14 cellular contexts compared by ENCODE assay signal in the genomic region with DNA sequence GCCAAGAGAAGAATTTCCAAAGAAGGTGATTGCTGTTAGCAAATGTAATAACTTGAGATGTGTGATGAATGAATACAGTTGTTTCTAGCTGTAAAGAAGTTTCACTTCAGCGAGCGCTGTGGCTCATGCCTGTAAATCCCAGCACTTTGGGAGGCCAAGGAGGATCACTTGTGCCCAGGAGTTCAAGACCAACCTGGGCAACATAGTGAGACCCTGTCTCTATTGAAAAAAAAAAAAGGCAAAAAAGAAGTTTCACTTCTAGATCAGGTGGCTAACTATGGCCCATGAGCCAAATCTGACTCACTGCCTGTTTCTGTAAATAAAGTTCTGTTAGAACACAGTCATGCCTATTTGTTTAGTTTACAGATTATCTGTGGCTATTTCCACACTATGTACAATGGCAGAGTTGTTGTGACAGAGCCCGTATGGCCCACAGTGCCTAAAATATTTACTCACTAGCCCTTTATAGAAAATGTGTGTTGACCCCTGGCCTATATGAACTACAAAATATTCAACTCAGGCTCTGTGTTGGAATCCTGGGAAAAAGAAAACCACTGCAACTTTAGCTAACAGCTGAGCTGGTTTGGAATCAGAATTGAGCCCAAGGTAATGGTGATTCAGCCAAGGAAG. TPM values are rescaled to one million over a fixed set of nuclear protein-coding genes. Genes with fewer than 3 reads are reported as not detected.
A peak's percentile ranks its signal among the peaks of the same experiment; 100 is the strongest.
DNase-seq lines count a peak whose midpoint lies in the region; ATAC-seq, FAIRE-seq and TF ChIP-seq lines count a peak whose summit lies in the region.
"Had no signal": no experiment of that assay in that cellular context is flagged by ENCODE, and none has a peak within 500 bp of the region (broad histone marks: within the 10 kb centered on the region; RNA-seq: fewer than 3 reads in every experiment).

No MANE protein-coding gene starts in this region.

- BruUV-seq in K562 (replicated peaks; lab: Mats Ljungman, UMichigan): no TSS peak

- no peak overlapping the region for H3K27ac ChIP-seq in K562 (ENCODE audit: extremely low read depth, low read depth, low read length)
- H3K27ac ChIP-seq: BLaER1 treated with 17β-estradiol and CSF1 and Interleukin-3, amounts not matched to agents 10 nM and 100 nM had no signal

- POLR2A ChIA-PET in K562 (lab: Yijun Ruan, JAX): no interaction called here

- H3K4me2 ChIP-seq in K562 (ENCODE audit: insufficient read depth, low read length): no peak overlapping the region

- TF ChIP-seq POLR2A in K562 (conservative IDR thresholded peaks at IDR 0.05): no peak

- H3K4me3 ChIP-seq in K562: no peak overlapping the region
- H3K4me3 ChIP-seq: BLaER1 treated with 17β-estradiol and CSF1 and Interleukin-3, amounts not matched to agents 10 nM and 100 nM had no signal

- no peaks in the 10 kb centered on the region for H3K36me3 ChIP-seq in K562 (ENCODE audit: control insufficient read depth, insufficient read depth, low read length)
- H3K36me3 ChIP-seq: BLaER1 treated with 17β-estradiol and CSF1 and Interleukin-3, amounts not matched to agents 10 nM and 100 nM had no signal

- no peak for TF ChIP-seq EP300 in K562 (IDR thresholded peaks at IDR 0.05; ENCODE audit: low read length)

- no peaks in the 10 kb centered on the region for H3K9me3 ChIP-seq in K562 (replicated peaks; ENCODE audit: control insufficient read depth, insufficient read depth, low read depth, low read length)
- H3K9me3 ChIP-seq: BLaER1 treated with 17β-estradiol and CSF1 and Interleukin-3, amounts not matched to agents 10 nM and 100 nM had no signal

- WGBS in K562 (ENCODE audit: insufficient coverage, low coverage, missing lambda C conversion rate): 33% methylated on average over 3 of the region's 3 CpGs

- FAIRE-seq in K562 (lab: Jason Lieb, UNC): no peak

- peak; percentile 40 for DNase-seq in COLO829 (ENCODE audit: low spot score)
- DNase-seq in HT1080 (ENCODE audit: low read depth): peak; percentile 50
- DNase-seq in K562 (ENCODE audit: extremely low read depth in 1 of 4, low spot score in 3 of 4): no peak
- DNase-seq in left lobe of liver (ENCODE audit: low spot score): no peak
- DNase-seq in HK-2 (ENCODE audit: unreplicated experiment): no peak
- no peak for DNase-seq in GM03348 (ENCODE audit: low spot score)
- DNase-seq in COR-L47 (lab: John Stamatoyannopoulos, UW): no peak
- DNase-seq in hypothalamus (lab: John Stamatoyannopoulos, UW): no peak
- DNase-seq: activated naive CD8-positive, alpha-beta T cell treated with anti-CD3 and anti-CD28 coated beads for 36 hours; KG1; stimulated activated CD4-positive, alpha-beta T cell treated with anti-CD3 and anti-CD28 coated beads, Interleukin-4, amount 100 ng/mL, for 24 hours; stimulated activated naive CD8-positive, alpha-beta T cell treated with anti-CD3 and anti-CD28 coated beads, Interleukin-15, Interleukin-2, amounts not matched to agents 100 U/mL and 50 U/mL, for 24 hours; T1000 had no signal

- intact Hi-C loops in K562 (cut with micrococcal nuclease): no loop called here

- H3K79me2 ChIP-seq in K562 (ENCODE audit: control insufficient read depth, insufficient read depth, low read length): no peaks in the 10 kb centered on the region

- ATAC-seq in K562 (no peak), left lobe of liver (peak; percentile 74)
- ATAC-seq: stimulated activated naive CD8-positive, alpha-beta T cell treated with anti-CD3 and anti-CD28 coated beads, Interleukin-15, Interleukin-2, amounts not matched to agents 100 U/mL and 50 U/mL, for 24 hours had no signal

- H2AFZ ChIP-seq in K562 (ENCODE audit: low read depth, low read length): no peak overlapping the region

- no peaks in the 10 kb centered on the region; the same call in 1 of the 2 replicates for H4K20me1 ChIP-seq in K562 (replicated peaks; ENCODE audit: control insufficient read depth, insufficient read depth, low read length)

- CTCF ChIA-PET in K562 (lab: Yijun Ruan, JAX; ENCODE audit: low intra/inter-chr PET ratio): no interaction called here

- H3K9ac ChIP-seq in K562 (ENCODE audit: insufficient read depth in 1 of 2, low read depth in 2 of 2, low read length in 2 of 2): no peak overlapping the region
- H3K9ac ChIP-seq: BLaER1 treated with 17β-estradiol and CSF1 and Interleukin-3, amounts not matched to agents 10 nM and 100 nM had no signal

- H3K27me3 ChIP-seq in K562 (ENCODE audit: control insufficient read depth in 2 of 2, insufficient read depth in 2 of 2, low read length in 2 of 2): 0 out of 5 replicates have a peak, but pooled peaks cover 0 to 3% of the 10 kb centered on the region in 2 experiments

- in situ Hi-C loops in K562 (cut with MboI): no loop called here

- no peaks in the 10 kb centered on the region for H3K9me1 ChIP-seq in K562 (ENCODE audit: control insufficient read depth, insufficient read depth, low read length)

- no peak for TF ChIP-seq CTCF in K562 (IDR thresholded peaks at IDR 0.05 in 2 of 3, conservative IDR thresholded peaks at IDR 0.05 in 1 of 3; ENCODE audit: insufficient read depth in 2 of 3, low read depth in 1 of 3, low read length in 3 of 3)

- no peak for TF ChIP-seq RAD21 in K562 (CRISPR knock-in tag; conservative IDR thresholded peaks at IDR 0.05 in 1 of 2, IDR thresholded peaks at IDR 0.05 in 1 of 2)

- peaks cover 4 to 22% of the 10 kb centered on the region in 2 experiments; a peak in 3 of 5 replicates for H3K4me1 ChIP-seq in K562 (replicated peaks in 1 of 2; ENCODE audit: control insufficient read depth in 2 of 2, insufficient read depth in 2 of 2, low read length in 2 of 2)

TF ChIP-seq in K562, 482 proteins besides CTCF, POLR2A, EP300 and RAD21 (continues in another document):
- TF ChIP-seq FOSL1 (tag; conservative IDR thresholded peaks at IDR 0.05) (peak; percentile 75), KLF10 (CRISPR knock-in tag; IDR thresholded peaks at IDR 0.05) (no peak)

RNA-seq across cellular contexts. Expression of gene PRPS1, which starts 54.1 kb away (rescaled TPM):
- total RNA-seq in HT1080 (2014; rRNA removed; shearing (Covaris generic)): 39.6 and 55.5 TPM in 2 replicates
- 55.6 and 56.7 TPM in 2 replicates for polyA plus RNA-seq in HT1080 (2015; cell fraction: cytosol; rRNA removed)
- polyA plus RNA-seq in HT1080 (2015; cell fraction: nucleus; rRNA removed): 38.4 and 40.4 TPM in 2 replicates
- 26.8 and 37.6 TPM in 2 replicates for total RNA-seq in K562 (2011; cell fraction: chromatin; rRNA removed; ENCODE audit: low replicate concordance)
- total RNA-seq in K562 (2011; cell fraction: nucleolus; rRNA removed): 19.3 and 22.8 TPM in 2 replicates
- 30.8 and 38.8 TPM in 2 replicates for total RNA-seq in K562 (2011; cell fraction: nucleoplasm; rRNA removed)
- total RNA-seq in K562 (2014; rRNA removed) (51.8 and 51.9 TPM in 2 replicates), K562 (2014; rRNA removed; fragmentation: Illumina TruSeq; extraction: Trizol) (79.6 and 85.1 TPM in 2 replicates), K562 (2015; rRNA removed; fragmentation: Illumina TruSeq; extraction: Trizol) (70.1 and 71.2 TPM in 2 replicates), K562 (2021) (102 and 104 TPM in 2 replicates), left lobe of liver (29.6 TPM)
- polyA plus RNA-seq in K562 (2011; rRNA removed) (138 and 175 TPM in 2 replicates), K562 (2014; fragmentation: Illumina TruSeq; extraction: Trizol) (113 and 125 TPM in 2 replicates), K562 (2014; fragmentation: Nextera tagmentation; extraction: Ambion mirVana) (10 to 100 TPM; 47.8 to 50.9 TPM), K562 (2014; rRNA removed) (90.2 and 121 TPM in 2 replicates)
- polyA plus RNA-seq in K562 (2011; cell fraction: cytosol; rRNA removed): 87.5 and 121 TPM in 2 replicates
- 25.6 and 38.6 TPM in 2 replicates for polyA plus RNA-seq in K562 (2011; cell fraction: nucleus; rRNA removed)
- 49.4 and 92.8 TPM in 2 replicates for polyA plus RNA-seq in K562 (2012)
- polyA minus RNA-seq in K562 (2011; rRNA and poly(A)+ RNA removed): 161 and 200 TPM in 2 replicates
- polyA minus RNA-seq in K562 (2011; cell fraction: cytosol; rRNA and poly(A)+ RNA removed): 49.1 and 77.7 TPM in 2 replicates
- 10.5 and 18.3 TPM in 2 replicates for polyA minus RNA-seq in K562 (2011; cell fraction: nucleus; rRNA and poly(A)+ RNA removed)

Comparison
In these comparisons a context has a peak if more than half of its experiments do, and no peak if none do; other contexts are left out.
1. DNase-seq: peak in COLO829 (single experiment) and HT1080 (single experiment); none in K562 (0 of 4), left lobe of liver (single experiment), HK-2 (single experiment), GM03348 (single experiment), COR-L47 (single experiment) and hypothalamus (0 of 51).